In genomic region chr19:17475541-17476115, GRCh38 we compare ENCODE assay signal across 1 cellular context.
TF ChIP-seq lines count a peak whose summit lies in the region.

No MANE protein-coding gene starts in this region.

TF ChIP-seq in HepG2, 621 proteins besides CTCF, POLR2A, EP300 and RAD21 (continued from another document and continues in another):
- no peak for TF ChIP-seq ZSCAN21 (CRISPR knock-in tag; IDR thresholded peaks at IDR 0.05; ENCODE audit: borderline replicate concordance)
- no peak for TF ChIP-seq ASH2L (IDR thresholded peaks at IDR 0.05; ENCODE audit: insufficient read length, low read depth, low read length)
- no peak for TF ChIP-seq HCFC1 (IDR thresholded peaks at IDR 0.05; ENCODE audit: low read depth, low read length)
- TF ChIP-seq TBL1XR1 (IDR thresholded peaks at IDR 0.05; ENCODE audit: borderline replicate concordance, low read length, partially characterized antibody), result no peak
- no peak for TF ChIP-seq TEAD2 (CRISPR knock-in tag; IDR thresholded peaks at IDR 0.05)
- no peak for TF ChIP-seq ZNF781 (CRISPR knock-in tag; IDR thresholded peaks at IDR 0.05; ENCODE audit: borderline replicate concordance, not compliant biosample characterization)
- peak; percentile 10; the same call in 1 of the 2 replicates for TF ChIP-seq ZNF12 (CRISPR knock-in tag; IDR thresholded peaks at IDR 0.05)
- TF ChIP-seq ZNF484 (CRISPR knock-in tag; IDR thresholded peaks at IDR 0.05; ENCODE audit: borderline replicate concordance, low read depth), result no peak
- no peak for TF ChIP-seq ZNF569 (CRISPR knock-in tag; IDR thresholded peaks at IDR 0.05; ENCODE audit: borderline replicate concordance)
- no peak for TF ChIP-seq HOXA9 (CRISPR knock-in tag; IDR thresholded peaks at IDR 0.05; ENCODE audit: borderline replicate concordance)
- TF ChIP-seq ZNF33B (CRISPR knock-in tag; IDR thresholded peaks at IDR 0.05), result no peak
- TF ChIP-seq, protein P1, sequence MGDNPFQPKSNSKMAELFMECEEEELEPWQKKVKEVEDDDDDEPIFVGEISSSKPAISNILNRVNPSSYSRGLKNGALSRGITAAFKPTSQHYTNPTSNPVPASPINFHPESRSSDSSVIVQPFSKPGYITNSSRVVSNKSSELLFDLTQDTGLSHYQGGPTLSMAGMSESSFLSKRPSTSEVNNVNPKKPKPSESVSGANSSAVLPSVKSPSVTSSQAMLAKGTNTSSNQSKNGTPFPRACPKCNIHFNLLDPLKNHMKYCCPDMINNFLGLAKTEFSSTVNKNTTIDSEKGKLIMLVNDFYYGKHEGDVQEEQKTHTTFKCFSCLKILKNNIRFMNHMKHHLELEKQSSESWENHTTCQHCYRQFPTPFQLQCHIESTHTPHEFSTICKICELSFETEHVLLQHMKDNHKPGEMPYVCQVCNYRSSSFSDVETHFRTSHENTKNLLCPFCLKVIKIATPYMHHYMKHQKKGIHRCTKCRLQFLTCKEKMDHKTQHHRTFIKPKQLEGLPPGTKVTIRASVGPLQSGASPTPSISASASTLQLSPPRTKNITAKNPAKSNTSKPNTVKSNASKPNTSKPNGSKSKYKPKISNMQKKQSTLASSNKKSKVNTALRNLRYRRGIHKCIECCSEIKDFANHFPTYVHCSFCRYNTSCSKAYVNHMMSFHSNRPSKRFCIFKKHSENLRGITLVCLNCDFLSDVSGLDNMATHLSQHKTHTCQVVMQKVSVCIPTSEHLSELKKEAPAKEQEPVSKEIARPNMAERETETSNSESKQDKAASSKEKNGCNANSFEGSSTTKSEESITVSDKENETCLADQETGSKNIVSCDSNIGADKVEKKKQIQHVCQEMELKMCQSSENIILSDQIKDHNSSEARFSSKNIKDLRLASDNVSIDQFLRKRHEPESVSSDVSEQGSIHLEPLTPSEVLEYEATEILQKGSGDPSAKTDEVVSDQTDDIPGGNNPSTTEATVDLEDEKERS (CRISPR knock-in tag; IDR thresholded peaks at IDR 0.05), result no peak
- TF ChIP-seq TFDP1 (CRISPR knock-in tag; IDR thresholded peaks at IDR 0.05; ENCODE audit: borderline replicate concordance), result 0 out of 2 replicates have a peak, but pooled peaks have one; percentile 7
- no peak for TF ChIP-seq BCLAF1 (IDR thresholded peaks at IDR 0.05)
- TF ChIP-seq ZNF414 (CRISPR knock-in tag; IDR thresholded peaks at IDR 0.05), result no peak
- no peak for TF ChIP-seq SNAI1 (CRISPR knock-in tag; IDR thresholded peaks at IDR 0.05; ENCODE audit: borderline replicate concordance)
- no peak for TF ChIP-seq ZNF547 (CRISPR knock-in tag; IDR thresholded peaks at IDR 0.05)
- no peak for TF ChIP-seq SMAD3 (CRISPR knock-in tag; IDR thresholded peaks at IDR 0.05)
- TF ChIP-seq PITX1 (CRISPR knock-in tag; IDR thresholded peaks at IDR 0.05), result no peak
- TF ChIP-seq ZBTB20 (CRISPR knock-in tag; IDR thresholded peaks at IDR 0.05; ENCODE audit: borderline replicate concordance, low read depth), result no peak
- TF ChIP-seq IRF1 (CRISPR knock-in tag; IDR thresholded peaks at IDR 0.05; ENCODE audit: low read depth), result no peak
- peak; percentile 53; the same call in 1 of the 2 replicates for TF ChIP-seq ZFP91 (CRISPR knock-in tag; IDR thresholded peaks at IDR 0.05; ENCODE audit: borderline replicate concordance)
- TF ChIP-seq ZNF121 (CRISPR knock-in tag; IDR thresholded peaks at IDR 0.05), result no peak
- TF ChIP-seq KAT7 (CRISPR knock-in tag; IDR thresholded peaks at IDR 0.05; ENCODE audit: borderline replicate concordance), result no peak
- no peak for TF ChIP-seq FOXM1 (CRISPR knock-in tag; IDR thresholded peaks at IDR 0.05)
- TF ChIP-seq ZNF253 (CRISPR knock-in tag; IDR thresholded peaks at IDR 0.05; ENCODE audit: borderline replicate concordance), result no peak
- no peak for TF ChIP-seq ZNF230 (CRISPR knock-in tag; IDR thresholded peaks at IDR 0.05)
- TF ChIP-seq SIN3A (IDR thresholded peaks at IDR 0.05; ENCODE audit: borderline replicate concordance, low read depth, low read length), result no peak
- TF ChIP-seq MBD4 (IDR thresholded peaks at IDR 0.05; ENCODE audit: borderline replicate concordance, low read length), result no peak
- TF ChIP-seq MTF2 (CRISPR knock-in tag; IDR thresholded peaks at IDR 0.05; ENCODE audit: borderline replicate concordance), result no peak
- TF ChIP-seq XBP1 (CRISPR knock-in tag; IDR thresholded peaks at IDR 0.05), result no peak
- no peak for TF ChIP-seq ZNF800 (CRISPR knock-in tag; IDR thresholded peaks at IDR 0.05)
- 0 out of 2 replicates have a peak, but pooled peaks have one; percentile 24 for TF ChIP-seq HNF1B (CRISPR knock-in tag; IDR thresholded peaks at IDR 0.05)
- TF ChIP-seq SMARCC2 (IDR thresholded peaks at IDR 0.05), result no peak
- TF ChIP-seq CREBL2 (CRISPR knock-in tag; IDR thresholded peaks at IDR 0.05; ENCODE audit: borderline replicate concordance), result no peak
- no peak for TF ChIP-seq THAP8 (CRISPR knock-in tag; IDR thresholded peaks at IDR 0.05; ENCODE audit: borderline replicate concordance)
- TF ChIP-seq ZNF563 (CRISPR knock-in tag; IDR thresholded peaks at IDR 0.05), result peak; percentile 28; the same call in 1 of the 2 replicates
- no peak for TF ChIP-seq AGO2 (optimal IDR thresholded peaks at IDR 0.05; ENCODE audit: low read depth, low read length)
- TF ChIP-seq GLMP (CRISPR knock-in tag; IDR thresholded peaks at IDR 0.05; ENCODE audit: borderline replicate concordance), result no peak
- no peak for TF ChIP-seq NBN (conservative IDR thresholded peaks at IDR 0.05)
- TF ChIP-seq ZNF589 (CRISPR knock-in tag; conservative IDR thresholded peaks at IDR 0.05), result no peak; the same call in 1 of the 2 replicates
- peak; percentile 25; the same call in 1 of the 2 replicates for TF ChIP-seq CREM (IDR thresholded peaks at IDR 0.05)
- no peak for TF ChIP-seq CREM (CRISPR knock-in tag; IDR thresholded peaks at IDR 0.05)
- no peak for TF ChIP-seq ZNF276 (CRISPR knock-in tag; IDR thresholded peaks at IDR 0.05; ENCODE audit: low read depth)
- no peak for TF ChIP-seq RFX5 (IDR thresholded peaks at IDR 0.05; ENCODE audit: low read depth, low read length)
- TF ChIP-seq TEAD3 (CRISPR knock-in tag; optimal IDR thresholded peaks at IDR 0.05; ENCODE audit: borderline replicate concordance), result peak; percentile 81
- TF ChIP-seq ZKSCAN5 (CRISPR knock-in tag; IDR thresholded peaks at IDR 0.05), result no peak
- TF ChIP-seq ZNF432 (CRISPR knock-in tag; IDR thresholded peaks at IDR 0.05; ENCODE audit: borderline replicate concordance), result no peak
- TF ChIP-seq ZNF660 (CRISPR knock-in tag; IDR thresholded peaks at IDR 0.05; ENCODE audit: borderline replicate concordance, low read depth), result no peak
